ENCODE assay signal across 14 cellular contexts in the genomic region with DNA sequence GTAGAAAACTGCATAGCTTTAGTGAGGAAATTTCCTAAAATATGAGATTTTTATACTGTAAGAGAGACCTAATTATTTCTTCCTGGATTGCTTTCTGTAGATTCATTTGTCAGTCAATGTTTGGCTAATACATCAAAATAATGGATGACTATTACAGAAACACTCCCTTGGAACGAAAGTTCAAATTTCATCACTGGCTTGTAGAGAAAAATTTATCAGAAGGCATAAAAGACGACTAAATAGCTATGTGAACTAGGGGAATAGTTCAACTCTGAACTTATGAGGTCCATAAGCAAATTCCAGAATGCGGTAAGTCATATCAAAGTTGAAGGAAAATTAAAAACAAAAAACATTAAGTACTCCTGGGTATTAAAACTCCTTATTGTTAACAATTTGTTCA. TPM values are rescaled to one million over a fixed set of nuclear protein-coding genes. Genes with fewer than 3 reads are reported as not detected.
DNase-seq lines count a peak whose midpoint lies in the region; ATAC-seq and TF ChIP-seq lines count a peak whose summit lies in the region.
"Had no signal": no experiment of that assay in that cellular context is flagged by ENCODE, and none has a peak within 500 bp of the region (broad histone marks: within the 10 kb centered on the region; RNA-seq: fewer than 3 reads in every experiment).

No MANE protein-coding gene starts in this region.

- H3K4me3 ChIP-seq in HCT116 (replicated peaks in 1 of 2; ENCODE audit: low read depth in 1 of 2, low read length in 2 of 2): no peak overlapping the region; a peak in 1 of 4 replicates
- H3K4me3 ChIP-seq in mammary epithelial cell (replicated peaks in 1 of 3; ENCODE audit: insufficient read depth in 1 of 3, low read depth in 2 of 3, low read length in 3 of 3): peak overlapping the region in 1 of 3 experiments; percentile 18
- no peak overlapping the region for H3K4me3 ChIP-seq in stomach

- RAD21 ChIA-PET in HCT116 (lab: Charles Lee; ENCODE audit: low non-redundant PET in 1 of 2, low total read pairs in 2 of 2, uncharacterized antibody in 2 of 2, unreplicated experiment in 2 of 2): no interaction called here

- ATAC-seq in HCT116: no peak
- no peak for ATAC-seq in GM21825 (IDR thresholded peaks at IDR 0.05; ENCODE audit: unreplicated experiment)
- ATAC-seq: naive thymus-derived CD4-positive, alpha-beta T cell had no signal

- DNase-seq in HCT116 (ENCODE audit: low read depth, low spot score) (no peak), mammary epithelial cell (peak; percentile 9), kidney glomerular epithelial cell (lab: John Stamatoyannopoulos, UW) (peak; percentile 64), stomach (no peak), GM10248 (ENCODE audit: extremely low spot score) (no peak)
- no peak for DNase-seq in activated CD8-positive, alpha-beta memory T cell treated with anti-CD3 and anti-CD28 coated beads for 24 hours
- no peak for DNase-seq in activated T-cell treated with anti-CD3 and anti-CD28 coated beads, Interleukin-2, amount 50 U/mL, for 48 hours
- DNase-seq: anterior cingulate cortex; endodermal cell; naive thymus-derived CD4-positive, alpha-beta T cell; NCI-H1092 treated with DMSO at 0.1 percent for 48 hours; NCI-H524; stimulated activated CD4-positive, alpha-beta T cell treated with anti-CD3 and anti-CD28 coated beads, Interleukin-15, amount 100 ng/mL, for 24 hours had no signal

- in situ Hi-C loops in mammary epithelial cell (cut with MboI; ENCODE audit: low sequenced_read_pairs in 2 of 2): no loop called here

- H3K4me2 ChIP-seq in HCT116 (ENCODE audit: low read length): peak overlapping the region; percentile 66
- H3K4me2 ChIP-seq in mammary epithelial cell (ENCODE audit: insufficient read depth, low read depth, low read length): peak overlapping the region; percentile 75

- H4K20me1 ChIP-seq in HCT116 (ENCODE audit: insufficient read depth): no peaks in the 10 kb centered on the region
- H4K20me1 ChIP-seq in mammary epithelial cell (ENCODE audit: insufficient read depth, low read length): no peaks in the 10 kb centered on the region

- H3K9me3 ChIP-seq in HCT116 (ENCODE audit: control insufficient read depth in 1 of 2, insufficient read depth in 1 of 2, low read depth in 1 of 2, low read length in 2 of 2): no peaks in the 10 kb centered on the region
- no peaks in the 10 kb centered on the region for H3K9me3 ChIP-seq in mammary epithelial cell (replicated peaks; ENCODE audit: insufficient read depth, low read length)
- H3K9me3 ChIP-seq in stomach: no peaks in the 10 kb centered on the region

- no peak overlapping the region for H2AFZ ChIP-seq in HCT116 (ENCODE audit: low read depth, low read length, poor library complexity, severe bottlenecking)
- H2AFZ ChIP-seq in mammary epithelial cell (ENCODE audit: low read depth, low read length): no peak overlapping the region

- H3K27me3 ChIP-seq in HCT116 (ENCODE audit: insufficient read depth, low read length) (no peaks in the 10 kb centered on the region), mammary epithelial cell (ENCODE audit: insufficient read depth, low read length) (no peaks in the 10 kb centered on the region), stomach (no peaks in the 10 kb centered on the region)

- POLR2A ChIA-PET in HCT116 (lab: Charles Lee): interaction anchor here (1.5 kb wide), 1 partner anchor 13 kb away, joined by 6 read pairs; no protein-coding TSS in a partner anchor
- POLR2A ChIA-PET in GM10248 (lab: Yijun Ruan, JAX): no interaction called here

- dilution Hi-C loops in mammary epithelial cell (cut with HindIII; ENCODE audit: low sequenced_read_pairs): no loop called here

- peak overlapping the region; percentile 55 for H3K9ac ChIP-seq in HCT116 (ENCODE audit: low read length)
- no peak overlapping the region for H3K9ac ChIP-seq in mammary epithelial cell (ENCODE audit: insufficient read depth, low read length)

- CTCF ChIA-PET in HCT116 (lab: Charles Lee) (interaction anchor here (1.4 kb wide), 1 partner anchor 10 kb away, joined by 3 read pairs; no protein-coding TSS in a partner anchor), mammary epithelial cell (lab: Charles Lee; ENCODE audit: low non-redundant PET) (interaction anchor here (0.8 kb wide), 1 partner anchor 27 kb away, joined by 5 read pairs; no protein-coding TSS in a partner anchor), GM10248 (lab: Yijun Ruan, JAX) (interaction anchor here (1.4 to 1.9 kb wide), 2 partner anchors 43 to 79 kb away, joined by 4 read pairs; no protein-coding TSS in a partner anchor)

- no peak for TF ChIP-seq EP300 in stomach (IDR thresholded peaks at IDR 0.05)

- H3K79me2 ChIP-seq in HCT116 (ENCODE audit: insufficient read depth, low read length) (no peaks in the 10 kb centered on the region), mammary epithelial cell (ENCODE audit: insufficient read depth, low read length) (no peaks in the 10 kb centered on the region)

- no peaks in the 10 kb centered on the region for H3K9me2 ChIP-seq in HCT116 (ENCODE audit: insufficient read depth)

- H3K36me3 ChIP-seq in HCT116 (ENCODE audit: control insufficient read depth in 1 of 2, insufficient read depth in 2 of 2, low read length in 2 of 2) (no peaks in the 10 kb centered on the region), mammary epithelial cell (ENCODE audit: insufficient read depth, low read length) (peaks cover 8% of the 10 kb centered on the region), stomach (peaks cover 15 to 69% (median 46%) of the 10 kb centered on the region in 4 donors)

- H3K27ac ChIP-seq in HCT116 (ENCODE audit: low read depth, low read length) (peak overlapping the region; percentile 62; the same call in 1 of the 2 replicates), mammary epithelial cell (ENCODE audit: insufficient read depth, low read depth, low read length) (peak overlapping the region; percentile 93), stomach (peak overlapping the region in 3 of 5 donors; percentile 34 to 60 (median 55))

- no peak for TF ChIP-seq POLR2A in HCT116 (IDR thresholded peaks at IDR 0.05; ENCODE audit: borderline replicate concordance, extremely low read depth, insufficient read depth, insufficient read length)
- TF ChIP-seq POLR2A in stomach (IDR thresholded peaks at IDR 0.05): no peak

- intact Hi-C loops in HCT116 (cut with micrococcal nuclease) (no loop called here), mammary epithelial cell (cut with micrococcal nuclease) (loop anchor here (1.0 to 5.0 kb wide), 2 partner anchors 68 to 163 kb away; a partner anchor contains a TSS), stomach (cut with DNase I; ENCODE audit: low total_unique reads) (no loop called here)

- TF ChIP-seq CTCF in HCT116 (IDR thresholded peaks at IDR 0.05 in 2 of 3, conservative IDR thresholded peaks at IDR 0.05 in 1 of 3; ENCODE audit: borderline replicate concordance in 1 of 3, insufficient read depth in 1 of 3, low read depth in 2 of 3, low read length in 2 of 3) (no peak), mammary epithelial cell (conservative IDR thresholded peaks at IDR 0.05 in 1 of 2, IDR thresholded peaks at IDR 0.05 in 1 of 2; ENCODE audit: extremely low read depth in 1 of 2, insufficient read depth in 1 of 2, low read depth in 1 of 2, low read length in 2 of 2) (no peak), stomach (IDR thresholded peaks at IDR 0.05) (no peak), GM10248 (IDR thresholded peaks at IDR 0.05; ENCODE audit: control extremely low read depth, extremely low read depth, low read depth, missing control alignments) (no peak)

- H3K4me1 ChIP-seq in HCT116 (ENCODE audit: control insufficient read depth in 1 of 2, insufficient read depth in 2 of 2, low read length in 2 of 2): peaks cover 19 to 37% of the 10 kb centered on the region in 2 experiments
- H3K4me1 ChIP-seq in mammary epithelial cell (ENCODE audit: insufficient read depth, low read length): peaks cover 17% of the 10 kb centered on the region
- H3K4me1 ChIP-seq in stomach: peaks cover 0 to 9% (median 0%) of the 10 kb centered on the region in 4 donors

- TF ChIP-seq RAD21 in HCT116 (IDR thresholded peaks at IDR 0.05; ENCODE audit: low read depth): no peak

- BruUV-seq in HCT116 (replicated peaks; lab: Mats Ljungman, UMichigan): no TSS peak
- BruUV-seq in mammary epithelial cell (replicated peaks; lab: Mats Ljungman, UMichigan): no TSS peak

- 55% methylated on average over 3 of the region's 3 CpGs for WGBS in mammary epithelial cell (ENCODE audit: low coverage, missing lambda C conversion rate)
- WGBS in stomach, 5 donors: 69 to 87% (median 73%) methylated on average over 3 of the region's 3 CpGs

TF ChIP-seq in HCT116, 20 proteins besides CTCF, POLR2A, EP300 and RAD21 (continues in another document):
- TF ChIP-seq SRF (IDR thresholded peaks at IDR 0.05; ENCODE audit: low read depth) (no peak), JUND (IDR thresholded peaks at IDR 0.05) (no peak), ZNF274 (IDR thresholded peaks at IDR 0.05; ENCODE audit: low read depth, low read length) (no peak), ZFX (IDR thresholded peaks at IDR 0.05) (no peak), TCF7L2 (IDR thresholded peaks at IDR 0.05; ENCODE audit: borderline replicate concordance, extremely low read depth, insufficient read depth, insufficient read length) (no peak)
- TF ChIP-seq, protein P1, sequence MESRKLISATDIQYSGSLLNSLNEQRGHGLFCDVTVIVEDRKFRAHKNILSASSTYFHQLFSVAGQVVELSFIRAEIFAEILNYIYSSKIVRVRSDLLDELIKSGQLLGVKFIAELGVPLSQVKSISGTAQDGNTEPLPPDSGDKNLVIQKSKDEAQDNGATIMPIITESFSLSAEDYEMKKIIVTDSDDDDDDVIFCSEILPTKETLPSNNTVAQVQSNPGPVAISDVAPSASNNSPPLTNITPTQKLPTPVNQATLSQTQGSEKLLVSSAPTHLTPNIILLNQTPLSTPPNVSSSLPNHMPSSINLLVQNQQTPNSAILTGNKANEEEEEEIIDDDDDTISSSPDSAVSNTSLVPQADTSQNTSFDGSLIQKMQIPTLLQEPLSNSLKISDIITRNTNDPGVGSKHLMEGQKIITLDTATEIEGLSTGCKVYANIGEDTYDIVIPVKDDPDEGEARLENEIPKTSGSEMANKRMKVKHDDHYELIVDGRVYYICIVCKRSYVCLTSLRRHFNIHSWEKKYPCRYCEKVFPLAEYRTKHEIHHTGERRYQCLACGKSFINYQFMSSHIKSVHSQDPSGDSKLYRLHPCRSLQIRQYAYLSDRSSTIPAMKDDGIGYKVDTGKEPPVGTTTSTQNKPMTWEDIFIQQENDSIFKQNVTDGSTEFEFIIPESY (IDR thresholded peaks at IDR 0.05; ENCODE audit: extremely low read depth, insufficient replicate concordance, low read length): no peak

RNA-seq across cellular contexts. Expression of a gene that starts 36.0 kb away (rescaled TPM):
- total RNA-seq in HCT116 (2021; ENCODE audit: unreplicated experiment): 1.5 TPM
- polyA plus RNA-seq in HCT116 (2012): 1.5 and 1.8 TPM in 2 replicates
- 1 to 10 TPM in 1 of 2 donors, under 1 TPM in 1; 0.67 to 1.4 TPM for total RNA-seq in mammary epithelial cell
- 0.29 TPM for polyA plus RNA-seq in mammary epithelial cell
- polyA minus RNA-seq in mammary epithelial cell: not detected
- 10 to 100 TPM in 1 of 5 donors, 1 to 10 TPM in 3, not detected in 1; 2.3 to 19.5 (median 6.0) TPM for total RNA-seq in stomach
- 1 to 10 TPM; 1.7 to 2.9 (median 2.4) TPM for polyA plus RNA-seq in stomach

Comparison
In these comparisons a context has a peak if more than half of its experiments do, and no peak if none do; other contexts are left out.
1. DNase-seq: peak in mammary epithelial cell (single experiment) and kidney glomerular epithelial cell (single experiment); none in HCT116 (single experiment), stomach (single experiment), GM10248 (single experiment), activated CD8-positive, alpha-beta memory T cell treated with anti-CD3 and anti-CD28 coated beads for 24 hours (single experiment) and activated T-cell treated with anti-CD3 and anti-CD28 coated beads, Interleukin-2, amount 50 U/mL, for 48 hours (0 of 2).
2. Peak in every context shown above with its lines, with median percentiles within 50 percentile points of each other: H3K27ac ChIP-seq.